22 cellular contexts compared by ENCODE assay signal in genomic region chr6:16635291-16635809, GRCh38.
A peak's percentile ranks its signal among the peaks of the same experiment; 100 is the strongest.
DNase-seq lines count a peak whose midpoint lies in the region; ATAC-seq and TF ChIP-seq lines count a peak whose summit lies in the region.
"Had no signal": no experiment of that assay in that cellular context is flagged by ENCODE, and none has a peak within 500 bp of the region (broad histone marks: within the 10 kb centered on the region; RNA-seq: fewer than 3 reads in every experiment).

No MANE protein-coding gene starts in this region.

- peak overlapping the region; percentile 34; the same call in 1 of the 2 replicates for H3K4me3 ChIP-seq in iPS-20b (ENCODE audit: low read length)
- H3K4me3 ChIP-seq: body of pancreas had no signal

- no peak overlapping the region for H3K4me3 Mint-ChIP-seq in activated naive CD8-positive, alpha-beta T cell treated with anti-CD3 and anti-CD28 coated beads, Interleukin-2, amount 50 U/mL, for 24 hours
- H3K4me3 Mint-ChIP-seq in activated naive CD8-positive, alpha-beta T cell treated with anti-CD3 and anti-CD28 coated beads for 36 hours, result no peak overlapping the region
- no peak overlapping the region for H3K4me3 Mint-ChIP-seq in WTC11
- H3K4me3 Mint-ChIP-seq in activated CD4-positive, alpha-beta memory T cell treated with anti-CD3 and anti-CD28 coated beads, Interleukin-2, amount 10 ng/mL, durations not matched to agents 7 days and 5 days, result no peak overlapping the region
- H3K4me3 Mint-ChIP-seq: activated naive CD8-positive, alpha-beta T cell treated with anti-CD3 and anti-CD28 coated beads, Interleukin-2, amount 10 ng/mL, durations not matched to agents 7 days and 5 days; activated T-helper 1 cell treated with anti-CD3 and anti-CD28 coated beads, Interleukin-12 subunit alpha, Interleukin-12 subunit beta, Interleukin-2, Interleukin-4 antibody, amounts not matched to agents 30 ng/mL and 10 ng/mL and 1 ng/mL, durations not matched to agents 14 hours and 24 hours and 36 hours; B cell; endodermal cell; naive thymus-derived CD8-positive, alpha-beta T cell had no signal

- no peaks in the 10 kb centered on the region for H3K36me3 ChIP-seq in iPS-20b (ENCODE audit: insufficient read depth, low read depth, low read length)

- DNase-seq in activated naive CD8-positive, alpha-beta T cell treated with anti-CD3 and anti-CD28 coated beads, Interleukin-2, amount 50 U/mL, for 24 hours, result no peak
- DNase-seq in activated naive CD8-positive, alpha-beta T cell treated with anti-CD3 and anti-CD28 coated beads for 36 hours, result no peak
- no peak for DNase-seq in WTC11 (ENCODE audit: low spot score)
- DNase-seq in superior temporal gyrus (ENCODE audit: extremely low spot score), result peak; percentile 38
- DNase-seq in activated T-cell treated with anti-CD3 and anti-CD28 coated beads, Interleukin-2, amount 50 U/mL, for 1 hour, result no peak
- DNase-seq in activated CD4-positive, alpha-beta memory T cell treated with anti-CD3 and anti-CD28 coated beads, Interleukin-2, amount 10 ng/mL, durations not matched to agents 7 days and 5 days, result no peak
- DNase-seq: activated naive CD8-positive, alpha-beta T cell treated with anti-CD3 and anti-CD28 coated beads, Interleukin-2, amount 10 ng/mL, durations not matched to agents 7 days and 5 days; COR-L47; DMS79; naive thymus-derived CD8-positive, alpha-beta T cell; NCI-H1436 treated with DMSO at 0.1 percent for 48 hours; stimulated activated CD4-positive, alpha-beta T cell treated with anti-CD3 and anti-CD28 coated beads, Interleukin-15, amount 100 ng/mL, for 24 hours; T1000 had no signal

- no peaks in the 10 kb centered on the region for H3K9me3 Mint-ChIP-seq in activated naive CD8-positive, alpha-beta T cell treated with anti-CD3 and anti-CD28 coated beads, Interleukin-2, amount 50 U/mL, for 24 hours
- H3K9me3 Mint-ChIP-seq in activated naive CD8-positive, alpha-beta T cell treated with anti-CD3 and anti-CD28 coated beads for 36 hours, result peaks cover 1% of the 10 kb centered on the region
- peaks cover 15% of the 10 kb centered on the region for H3K9me3 Mint-ChIP-seq in WTC11
- no peaks in the 10 kb centered on the region for H3K9me3 Mint-ChIP-seq in activated CD4-positive, alpha-beta memory T cell treated with anti-CD3 and anti-CD28 coated beads, Interleukin-2, amount 10 ng/mL, durations not matched to agents 7 days and 5 days
- H3K9me3 Mint-ChIP-seq: activated T-helper 1 cell treated with anti-CD3 and anti-CD28 coated beads, Interleukin-12 subunit alpha, Interleukin-12 subunit beta, Interleukin-2, Interleukin-4 antibody, amounts not matched to agents 30 ng/mL and 10 ng/mL and 1 ng/mL, durations not matched to agents 14 hours and 24 hours and 36 hours; endodermal cell; naive thymus-derived CD8-positive, alpha-beta T cell had no signal

- no peak for TF ChIP-seq CTCF in WTC11 (IDR thresholded peaks at IDR 0.05)

- H3K9me3 ChIP-seq in iPS-20b (ENCODE audit: insufficient read depth, low read depth, low read length), result no peaks in the 10 kb centered on the region
- H3K9me3 ChIP-seq: body of pancreas had no signal

- peaks cover 13% of the 10 kb centered on the region for H3K4me1 ChIP-seq in iPS-20b (ENCODE audit: insufficient read depth, low read length)
- H3K4me1 ChIP-seq: body of pancreas, parathyroid adenoma had no signal

- peaks cover 29% of the 10 kb centered on the region for H3K36me3 Mint-ChIP-seq in activated naive CD8-positive, alpha-beta T cell treated with anti-CD3 and anti-CD28 coated beads, Interleukin-2, amount 50 U/mL, for 24 hours (ENCODE audit: low read depth)
- peaks cover 19% of the 10 kb centered on the region for H3K36me3 Mint-ChIP-seq in activated naive CD8-positive, alpha-beta T cell treated with anti-CD3 and anti-CD28 coated beads for 36 hours
- H3K36me3 Mint-ChIP-seq in WTC11, result peaks cover 2% of the 10 kb centered on the region; the same call in 1 of the 2 replicates
- peaks cover 53% of the 10 kb centered on the region for H3K36me3 Mint-ChIP-seq in activated CD4-positive, alpha-beta memory T cell treated with anti-CD3 and anti-CD28 coated beads, Interleukin-2, amount 10 ng/mL, durations not matched to agents 7 days and 5 days (ENCODE audit: low read depth)

- no peak overlapping the region; the same call in 1 of the 2 replicates for H3K9ac ChIP-seq in iPS-20b (ENCODE audit: low read depth, low read length)
- H3K9ac ChIP-seq: parathyroid adenoma had no signal

- ATAC-seq in activated naive CD8-positive, alpha-beta T cell treated with anti-CD3 and anti-CD28 coated beads, Interleukin-2, amount 50 U/mL, for 24 hours, result no peak
- ATAC-seq in WTC11 (peak; percentile 11; the same call in 1 of the 2 replicates), GM21619 (IDR thresholded peaks at IDR 0.05; ENCODE audit: unreplicated experiment) (no peak)
- ATAC-seq: activated CD4-positive, CD25-positive, alpha-beta regulatory T cell treated with anti-CD3 and anti-CD28 coated beads, Interleukin-2, amount 50 U/mL, for 24 hours; body of pancreas; naive thymus-derived CD8-positive, alpha-beta T cell; sciatic nerve had no signal

- POLR2A ChIA-PET in WTC11 (lab: Charles Lee), result interaction anchor here (0.6 kb wide), 1 partner anchor 63 kb away, joined by 5 read pairs; no protein-coding TSS in a partner anchor
- POLR2A ChIA-PET in activated CD4-positive, alpha-beta memory T cell treated with anti-CD3 and anti-CD28 coated beads, Interleukin-2, amount 10 ng/mL, durations not matched to agents 7 days and 5 days (lab: Charles Lee), result interaction anchor here (0.7 to 2.6 kb wide), 7 partner anchors 11 to 126 kb away, joined by 3 to 13 read pairs (median 5); partner anchors contain the start of gene ATXN1

- H3K27ac Mint-ChIP-seq in activated naive CD8-positive, alpha-beta T cell treated with anti-CD3 and anti-CD28 coated beads, Interleukin-2, amount 50 U/mL, for 24 hours, result peak overlapping the region; percentile 29
- no peak overlapping the region for H3K27ac Mint-ChIP-seq in activated naive CD8-positive, alpha-beta T cell treated with anti-CD3 and anti-CD28 coated beads for 36 hours
- H3K27ac Mint-ChIP-seq in WTC11, result no peak overlapping the region
- no peak overlapping the region for H3K27ac Mint-ChIP-seq in activated CD4-positive, alpha-beta memory T cell treated with anti-CD3 and anti-CD28 coated beads, Interleukin-2, amount 10 ng/mL, durations not matched to agents 7 days and 5 days
- H3K27ac Mint-ChIP-seq: activated naive CD8-positive, alpha-beta T cell treated with anti-CD3 and anti-CD28 coated beads, Interleukin-2, amount 10 ng/mL, durations not matched to agents 7 days and 5 days; B cell had no signal

- peaks cover 38% of the 10 kb centered on the region for H3K4me1 Mint-ChIP-seq in activated naive CD8-positive, alpha-beta T cell treated with anti-CD3 and anti-CD28 coated beads, Interleukin-2, amount 50 U/mL, for 24 hours
- H3K4me1 Mint-ChIP-seq in activated naive CD8-positive, alpha-beta T cell treated with anti-CD3 and anti-CD28 coated beads for 36 hours, result peaks cover 27% of the 10 kb centered on the region
- peaks cover 25% of the 10 kb centered on the region for H3K4me1 Mint-ChIP-seq in WTC11
- H3K4me1 Mint-ChIP-seq in activated CD4-positive, alpha-beta memory T cell treated with anti-CD3 and anti-CD28 coated beads, Interleukin-2, amount 10 ng/mL, durations not matched to agents 7 days and 5 days, result peaks cover 47% of the 10 kb centered on the region

- H3K27me3 ChIP-seq in iPS-20b (ENCODE audit: insufficient read depth, low read length), result no peaks in the 10 kb centered on the region
- H3K27me3 ChIP-seq: body of pancreas had no signal

- no peaks in the 10 kb centered on the region for H3K27me3 Mint-ChIP-seq in activated naive CD8-positive, alpha-beta T cell treated with anti-CD3 and anti-CD28 coated beads, Interleukin-2, amount 50 U/mL, for 24 hours
- no peaks in the 10 kb centered on the region for H3K27me3 Mint-ChIP-seq in activated naive CD8-positive, alpha-beta T cell treated with anti-CD3 and anti-CD28 coated beads for 36 hours
- H3K27me3 Mint-ChIP-seq in WTC11 (ENCODE audit: low read depth), result no peaks in the 10 kb centered on the region
- no peaks in the 10 kb centered on the region for H3K27me3 Mint-ChIP-seq in activated CD4-positive, alpha-beta memory T cell treated with anti-CD3 and anti-CD28 coated beads, Interleukin-2, amount 10 ng/mL, durations not matched to agents 7 days and 5 days
- H3K27me3 Mint-ChIP-seq: activated naive CD8-positive, alpha-beta T cell treated with anti-CD3 and anti-CD28 coated beads, Interleukin-2, amount 10 ng/mL, durations not matched to agents 7 days and 5 days; B cell; naive thymus-derived CD8-positive, alpha-beta T cell had no signal

- CTCF ChIA-PET in WTC11 (lab: Charles Lee), result interaction anchor here (0.9 to 2.1 kb wide), 3 partner anchors 110 to 191 kb away, joined by 3 to 7 read pairs (median 3); no protein-coding TSS in a partner anchor
- CTCF ChIA-PET in activated CD4-positive, alpha-beta memory T cell treated with anti-CD3 and anti-CD28 coated beads, Interleukin-2, amount 10 ng/mL, durations not matched to agents 7 days and 5 days (lab: Charles Lee), result no interaction called here

- no peak overlapping the region for H3K27ac ChIP-seq in iPS-20b (ENCODE audit: low read length)
- H3K27ac ChIP-seq: parathyroid adenoma had no signal

TF ChIP-seq in WTC11, 78 proteins besides CTCF, POLR2A, EP300 and RAD21 (continues in another document):
- no peak for TF ChIP-seq ELF4 (CRISPR knock-in tag; IDR thresholded peaks at IDR 0.05; ENCODE audit: low read depth)
